Comparison of ENCODE assay signal across 21 cellular contexts in genomic region chr2:229679393-229680125, GRCh38. TPM values are rescaled to one million over a fixed set of nuclear protein-coding genes. Genes with fewer than 3 reads are reported as not detected.
"Had no signal": no experiment of that assay in that cellular context is flagged by ENCODE, and none has a peak within 500 bp of the region (broad histone marks: within the 10 kb centered on the region; RNA-seq: fewer than 3 reads in every experiment).

No MANE protein-coding gene starts in this region.

- H3K9me3 ChIP-seq: esophagus squamous epithelium, thyroid gland had no signal

- H3K9me3 Mint-ChIP-seq: activated CD8-positive, alpha-beta T cell treated with anti-CD3 and anti-CD28 coated beads for 36 hours; activated T-helper 17 cell treated with anti-CD3 and anti-CD28 coated beads, Interleukin-2, amount 50 U/mL, for 72 hours; dendritic cell treated with granulocyte-macrophage colony-stimulating factor and Interleukin-4, amounts not matched to agents 40 ng/mL and 50 ng/mL, for 4 days; neural progenitor cell had no signal

- H3K27ac Mint-ChIP-seq: activated CD8-positive, alpha-beta T cell treated with anti-CD3 and anti-CD28 coated beads for 36 hours; activated T-helper 17 cell treated with anti-CD3 and anti-CD28 coated beads, Interleukin-2, amount 50 U/mL, for 72 hours; dendritic cell treated with granulocyte-macrophage colony-stimulating factor and Interleukin-4, amounts not matched to agents 40 ng/mL and 50 ng/mL, for 4 days; neural progenitor cell; progenitor cell of endocrine pancreas had no signal

- H3K36me3 Mint-ChIP-seq: neural progenitor cell had no signal

- H3K27me3 ChIP-seq: neural progenitor cell, thyroid gland had no signal

- H3K27ac ChIP-seq: esophagus squamous epithelium, neural progenitor cell, thyroid gland had no signal

- H3K4me3 Mint-ChIP-seq: activated CD8-positive, alpha-beta T cell treated with anti-CD3 and anti-CD28 coated beads for 36 hours; activated T-helper 17 cell treated with anti-CD3 and anti-CD28 coated beads, Interleukin-2, amount 50 U/mL, for 72 hours; dendritic cell treated with granulocyte-macrophage colony-stimulating factor and Interleukin-4, amounts not matched to agents 40 ng/mL and 50 ng/mL, for 4 days; neural progenitor cell had no signal

- H2AFZ ChIP-seq: neural progenitor cell had no signal

- ATAC-seq: activated CD8-positive, alpha-beta T cell treated with anti-CD3 and anti-CD28 coated beads for 36 hours; activated T-helper 17 cell treated with anti-CD3 and anti-CD28 coated beads, Interleukin-2, amount 50 U/mL, for 72 hours; left lobe of liver; right cardiac atrium had no signal

- H3K9ac ChIP-seq: neural progenitor cell had no signal

- H3K4me1 ChIP-seq: esophagus squamous epithelium, neural progenitor cell, thyroid gland had no signal

- H3K36me3 ChIP-seq: esophagus squamous epithelium, neural progenitor cell, thyroid gland had no signal

- H3K4me2 ChIP-seq: neural progenitor cell had no signal

- H3K4me1 Mint-ChIP-seq: activated T-helper 17 cell treated with anti-CD3 and anti-CD28 coated beads, Interleukin-2, amount 50 U/mL, for 72 hours had no signal

- H3K4me3 ChIP-seq: esophagus squamous epithelium, lung, neural progenitor cell, thyroid gland had no signal

- DNase-seq: activated CD4-positive, alpha-beta T cell treated with anti-CD3 and anti-CD28 coated beads for 48 hours; activated CD4-positive, CD25-positive, alpha-beta regulatory T cell; activated CD8-positive, alpha-beta T cell treated with anti-CD3 and anti-CD28 coated beads for 36 hours; activated naive CD4-positive, alpha-beta T cell; activated T-cell treated with anti-CD3 and anti-CD28 coated beads, Interleukin-2, amount 50 U/mL, for 1 hour; effector CD8-positive, alpha-beta T cell; esophagus squamous epithelium; hippocampal formation; islet precursor cell; midbrain; right cardiac atrium; stimulated activated CD4-positive, alpha-beta T cell treated with anti-CD3 and anti-CD28 coated beads, Interleukin-2, amount 100 ng/mL, for 24 hours; stimulated activated naive CD4-positive, alpha-beta T cell treated with Interleukin-2 at 50 U/mL for 16 hours; T-helper 9 cell; thyroid gland had no signal

RNA-seq across cellular contexts. Expression of gene DNER, which starts 34.8 kb away (rescaled TPM):
- total RNA-seq: activated CD8-positive, alpha-beta T cell treated with anti-CD3 and anti-CD28 coated beads for 36 hours; activated T-helper 17 cell treated with anti-CD3 and anti-CD28 coated beads, Interleukin-2, amount 50 U/mL, for 72 hours had no signal
